In genomic region chr3:127616836-127617605, GRCh38 we compare ENCODE assay signal across 32 cellular contexts.
"Had no signal": no experiment of that assay in that cellular context is flagged by ENCODE, and none has a peak within 500 bp of the region (broad histone marks: within the 10 kb centered on the region; RNA-seq: fewer than 3 reads in every experiment).

No MANE protein-coding gene starts in this region.

- ATAC-seq: activated CD4-positive, alpha-beta T cell treated with anti-CD3 and anti-CD28 coated beads for 36 hours; activated naive CD8-positive, alpha-beta T cell treated with anti-CD3 and anti-CD28 coated beads, Interleukin-2, amount 50 U/mL, for 24 hours; activated T-cell treated with anti-CD3 and anti-CD28 coated beads, Interleukin-2, amount 50 U/mL, for 72 hours; body of pancreas; effector memory CD8-positive, alpha-beta T cell; foreskin keratinocyte; gastrocnemius medialis; T-cell had no signal

- H3K27ac Mint-ChIP-seq: activated CD4-positive, alpha-beta T cell treated with anti-CD3 and anti-CD28 coated beads for 36 hours; activated CD4-positive, alpha-beta T cell treated with anti-CD3 and anti-CD28 coated beads, Interleukin-2, amount 10 ng/mL, durations not matched to agents 24 days and 14 days; activated naive CD8-positive, alpha-beta T cell treated with anti-CD3 and anti-CD28 coated beads for 36 hours; activated naive CD8-positive, alpha-beta T cell treated with anti-CD3 and anti-CD28 coated beads, Interleukin-2, amount 50 U/mL, for 24 hours; activated T-cell treated with anti-CD3 and anti-CD28 coated beads, Interleukin-2, amount 50 U/mL, for 72 hours; effector memory CD8-positive, alpha-beta T cell; T-cell; T-helper 1 cell treated with Interleukin-12 subunit alpha and Interleukin-12 subunit beta and Interleukin-4 antibody, amounts not matched to agents 30 μg/mL and 1 μg/mL, for 36 hours had no signal

- H3K9me3 Mint-ChIP-seq: activated CD4-positive, alpha-beta T cell treated with anti-CD3 and anti-CD28 coated beads, Interleukin-2, amount 10 ng/mL, durations not matched to agents 24 days and 14 days; activated naive CD8-positive, alpha-beta T cell treated with anti-CD3 and anti-CD28 coated beads for 36 hours; activated naive CD8-positive, alpha-beta T cell treated with anti-CD3 and anti-CD28 coated beads, Interleukin-2, amount 50 U/mL, for 24 hours; activated T-cell treated with anti-CD3 and anti-CD28 coated beads, Interleukin-2, amount 50 U/mL, for 24 hours; activated T-cell treated with anti-CD3 and anti-CD28 coated beads, Interleukin-2, amount 50 U/mL, for 72 hours; effector memory CD8-positive, alpha-beta T cell; T-cell; T-helper 1 cell treated with Interleukin-12 subunit alpha and Interleukin-12 subunit beta and Interleukin-4 antibody, amounts not matched to agents 30 μg/mL and 1 μg/mL, for 36 hours; T-helper 2 cell treated with Interferon-gamma antibody and Interleukin-4, amounts not matched to agents 5 μg/mL and 100 μg/mL, for 36 hours had no signal

- H3K4me1 ChIP-seq: body of pancreas, foreskin keratinocyte, gastrocnemius medialis had no signal

- H3K9me3 ChIP-seq: adrenal gland, body of pancreas, esophagus muscularis mucosa, gastrocnemius medialis had no signal

- H3K27me3 ChIP-seq: adrenal gland, body of pancreas, esophagus muscularis mucosa, foreskin keratinocyte, gastrocnemius medialis had no signal

- DNase-seq: activated CD4-positive, alpha-beta T cell treated with anti-CD3 and anti-CD28 coated beads for 36 hours; activated CD4-positive, alpha-beta T cell treated with anti-CD3 and anti-CD28 coated beads, Interleukin-2, amount 10 ng/mL, durations not matched to agents 24 days and 14 days; activated CD4-positive, alpha-beta T cell treated with anti-CD3 and anti-CD28 coated beads, Interleukin-2, amount 50 U/mL, for 4 hours; activated CD4-positive, CD25-positive, alpha-beta regulatory T cell; activated CD4-positive, CD25-positive, alpha-beta regulatory T cell treated with anti-CD3 and anti-CD28 coated beads, Interleukin-2, amount 50 U/mL, for 72 hours; activated CD8-positive, alpha-beta memory T cell treated with anti-CD3 and anti-CD28 coated beads, Interleukin-2, amount 50 U/mL, for 48 hours; activated gamma-delta T cell; activated naive CD4-positive, alpha-beta T cell; activated naive CD4-positive, alpha-beta T cell treated with anti-CD3 and anti-CD28 coated beads, Interleukin-2, amount 50 U/mL, for 16 hours; activated naive CD8-positive, alpha-beta T cell treated with anti-CD3 and anti-CD28 coated beads for 36 hours; activated naive CD8-positive, alpha-beta T cell treated with anti-CD3 and anti-CD28 coated beads, Interleukin-2, amount 50 U/mL, for 24 hours; activated T-cell treated with anti-CD3 and anti-CD28 coated beads for 4 hours; activated T-cell treated with anti-CD3 and anti-CD28 coated beads, Interleukin-2, amount 50 U/mL, for 24 hours; activated T-cell treated with anti-CD3 and anti-CD28 coated beads, Interleukin-2, amount 50 U/mL, for 72 hours; adrenal gland; amygdala; body of pancreas; caudate nucleus; cortex of kidney; dermis blood vessel endothelial cell; effector CD4-positive, alpha-beta T cell; effector memory CD8-positive, alpha-beta T cell; erythroblast; foreskin keratinocyte; gastrocnemius medialis; glutamatergic neuron; SW 1271; T-cell; T1000 had no signal

- H3K27me3 Mint-ChIP-seq: activated CD4-positive, alpha-beta T cell treated with anti-CD3 and anti-CD28 coated beads for 36 hours; activated CD4-positive, alpha-beta T cell treated with anti-CD3 and anti-CD28 coated beads, Interleukin-2, amount 10 ng/mL, durations not matched to agents 24 days and 14 days; activated naive CD8-positive, alpha-beta T cell treated with anti-CD3 and anti-CD28 coated beads for 36 hours; activated naive CD8-positive, alpha-beta T cell treated with anti-CD3 and anti-CD28 coated beads, Interleukin-2, amount 50 U/mL, for 24 hours; activated T-cell treated with anti-CD3 and anti-CD28 coated beads, Interleukin-2, amount 50 U/mL, for 24 hours; effector memory CD8-positive, alpha-beta T cell; T-cell had no signal

- H3K27ac ChIP-seq: adrenal gland, body of pancreas, esophagus muscularis mucosa, foreskin keratinocyte, gastrocnemius medialis had no signal

- H3K4me1 Mint-ChIP-seq: activated CD4-positive, alpha-beta T cell treated with anti-CD3 and anti-CD28 coated beads for 36 hours; T-cell had no signal

- H3K4me3 ChIP-seq: adrenal gland, body of pancreas, esophagus muscularis mucosa, gastrocnemius medialis had no signal

- H3K4me3 Mint-ChIP-seq: activated CD4-positive, alpha-beta T cell treated with anti-CD3 and anti-CD28 coated beads for 36 hours; activated CD4-positive, alpha-beta T cell treated with anti-CD3 and anti-CD28 coated beads, Interleukin-2, amount 10 ng/mL, durations not matched to agents 24 days and 14 days; activated naive CD8-positive, alpha-beta T cell treated with anti-CD3 and anti-CD28 coated beads for 36 hours; activated naive CD8-positive, alpha-beta T cell treated with anti-CD3 and anti-CD28 coated beads, Interleukin-2, amount 50 U/mL, for 24 hours; activated T-cell treated with anti-CD3 and anti-CD28 coated beads, Interleukin-2, amount 50 U/mL, for 24 hours; activated T-cell treated with anti-CD3 and anti-CD28 coated beads, Interleukin-2, amount 50 U/mL, for 72 hours; effector memory CD8-positive, alpha-beta T cell; T-cell; T-helper 1 cell treated with Interleukin-12 subunit alpha and Interleukin-12 subunit beta and Interleukin-4 antibody, amounts not matched to agents 30 μg/mL and 1 μg/mL, for 36 hours; T-helper 2 cell treated with Interferon-gamma antibody and Interleukin-4, amounts not matched to agents 5 μg/mL and 100 μg/mL, for 36 hours had no signal
